ENCODE assay signal across 1 cellular context in genomic region chr9:109315480-109315879, GRCh38.
TF ChIP-seq lines count a peak whose summit lies in the region.

No MANE protein-coding gene starts in this region.

TF ChIP-seq in HEK293, 187 proteins besides CTCF, POLR2A, EP300 and RAD21 (continued from another document):
- TF ChIP-seq REST (tag by site-specific recombination; IDR thresholded peaks at IDR 0.05), result peak; percentile 83
- TF ChIP-seq ZSCAN16 (tag by site-specific recombination; IDR thresholded peaks at IDR 0.05), result no peak
- TF ChIP-seq ZNF645 (tag by site-specific recombination; IDR thresholded peaks at IDR 0.05), result no peak
TF ChIP-seq in HEK293: peak in this region for 1.
